6 cellular contexts compared by ENCODE assay signal in genomic region chr12:67147030-67147429, GRCh38.
"Had no signal": no experiment of that assay in that cellular context is flagged by ENCODE, and none has a peak within 500 bp of the region (broad histone marks: within the 10 kb centered on the region; RNA-seq: fewer than 3 reads in every experiment).

No MANE protein-coding gene starts in this region.

- H3K27ac ChIP-seq: HL-60 had no signal

- H3K27me3 Mint-ChIP-seq: IgD-negative memory B cell had no signal

- ATAC-seq: HepG2, K562 had no signal

- H3K27ac Mint-ChIP-seq: IgD-negative memory B cell had no signal

- H3K4me3 ChIP-seq: K562 had no signal

- H3K4me1 Mint-ChIP-seq: IgD-negative memory B cell had no signal

- H3K9me3 Mint-ChIP-seq: IgD-negative memory B cell had no signal

- H3K4me3 Mint-ChIP-seq: IgD-negative memory B cell had no signal

- H3K36me3 Mint-ChIP-seq: IgD-negative memory B cell had no signal

- DNase-seq: IMR-90, KBM-7 had no signal
